In genomic region chr18:9581667-9582066, GRCh38 we compare ENCODE assay signal across 24 cellular contexts.
"Had no signal": no experiment of that assay in that cellular context is flagged by ENCODE, and none has a peak within 500 bp of the region (broad histone marks: within the 10 kb centered on the region; RNA-seq: fewer than 3 reads in every experiment).

No MANE protein-coding gene starts in this region.

- H3K4me3 ChIP-seq: MG63, SJSA1, SK-N-MC had no signal

- DNase-seq: Karpas-422, KG1, MG63, NCI-H1092, NCI-H1105 treated with DMSO at 0.1 percent for 48 hours, NCI-H1417 treated with DMSO at 0.1 percent for 48 hours, NCI-H146, NCI-H1694 treated with DMSO at 0.1 percent for 48 hours, NCI-H1930, NCI-H2081, NCI-H2107, NCI-H226, NCI-H446, NCI-H510A, NCI-H524 treated with DMSO at 0.1 percent for 48 hours, NCI-H69, NCI-H774, Right ventricle myocardium superior, RPMI8226, SIG-M5, SW 1271 had no signal

- H3K9me3 ChIP-seq: SJSA1 had no signal

- H3K27ac ChIP-seq: HL-60, SJSA1, SK-N-MC had no signal

- H3K4me1 ChIP-seq: SJSA1 had no signal
